Comparison of ENCODE assay signal across 20 cellular contexts in the genomic region with DNA sequence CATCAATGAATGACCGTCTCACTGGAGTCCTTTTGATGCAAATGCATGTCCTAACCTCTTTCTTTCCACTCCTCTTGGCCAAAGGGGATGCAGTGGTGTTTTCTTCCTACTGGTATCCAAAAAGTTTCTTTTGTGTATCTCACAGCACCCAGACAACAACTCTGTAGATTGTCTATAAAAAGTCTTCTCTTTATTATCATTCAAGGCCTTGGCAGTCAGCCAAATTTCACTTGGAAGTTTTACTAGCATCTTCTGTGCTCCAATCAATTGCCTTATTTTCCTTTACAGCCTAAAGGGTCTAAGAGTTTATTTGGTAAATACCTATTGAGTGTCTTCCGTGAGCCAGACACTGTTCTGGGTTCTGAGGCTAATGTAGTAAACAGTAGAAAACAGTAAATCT.
DNase-seq lines count a peak whose midpoint lies in the region.
"Had no signal": no experiment of that assay in that cellular context is flagged by ENCODE, and none has a peak within 500 bp of the region (broad histone marks: within the 10 kb centered on the region; RNA-seq: fewer than 3 reads in every experiment).

No MANE protein-coding gene starts in this region.

- H3K4me1 ChIP-seq in HAP-1: peaks cover 7% of the 10 kb centered on the region; the same call in 1 of the 2 replicates
- H3K4me1 ChIP-seq: Caco-2 had no signal

- no peaks in the 10 kb centered on the region for H3K36me3 ChIP-seq in HAP-1 (replicated peaks)
- H3K36me3 ChIP-seq: MG63 had no signal

- no peak overlapping the region for H3K4me3 ChIP-seq in HAP-1
- H3K4me3 ChIP-seq: MG63 had no signal

- DNase-seq in NCI-H510A treated with DMSO at 0.1 percent for 48 hours (lab: John Stamatoyannopoulos, UW) (peak; percentile 15), NCI-H510A (lab: John Stamatoyannopoulos, UW) (no peak), HAP-1 (ENCODE audit: low spot score in 2 of 2) (peak; percentile 59 to 72), NCI-H1105 (lab: John Stamatoyannopoulos, UW) (peak; percentile 36), OCI-M1 (lab: John Stamatoyannopoulos, UW) (peak; percentile 17), inferior parietal cortex (ENCODE audit: extremely low spot score) (no peak), iPS-NIHi11 (ENCODE audit: low spot score) (no peak)
- DNase-seq: Caco-2; CD8-positive, alpha-beta T cell; DMS 273 treated with DMSO at 0.1 percent for 48 hours; DND-41; KBM-7; MG63; NCI-H1436; NCI-H187; NCI-H2081 treated with DMSO at 0.1 percent for 48 hours; NCI-H446; NCI-H774; SHP77; T-helper 1 cell had no signal

- H3K9me3 ChIP-seq in HAP-1: no peaks in the 10 kb centered on the region
- H3K9me3 ChIP-seq: Caco-2, MG63 had no signal

- in situ Hi-C loops in HAP-1 (cut with MboI; ENCODE audit: low sequenced_read_pairs): no loop called here

- peaks cover 5% of the 10 kb centered on the region for H3K27me3 ChIP-seq in HAP-1 (ENCODE audit: low read depth)
- H3K27me3 ChIP-seq: MG63 had no signal

Comparison
In these comparisons a context has a peak if more than half of its experiments do, and no peak if none do; other contexts are left out.
1. DNase-seq: peak in NCI-H510A treated with DMSO at 0.1 percent for 48 hours (single experiment), HAP-1 (2 of 2), NCI-H1105 (single experiment) and OCI-M1 (single experiment); none in NCI-H510A (single experiment), inferior parietal cortex (single experiment) and iPS-NIHi11 (single experiment).